Comparison of ENCODE assay signal across 11 cellular contexts in the genomic region with DNA sequence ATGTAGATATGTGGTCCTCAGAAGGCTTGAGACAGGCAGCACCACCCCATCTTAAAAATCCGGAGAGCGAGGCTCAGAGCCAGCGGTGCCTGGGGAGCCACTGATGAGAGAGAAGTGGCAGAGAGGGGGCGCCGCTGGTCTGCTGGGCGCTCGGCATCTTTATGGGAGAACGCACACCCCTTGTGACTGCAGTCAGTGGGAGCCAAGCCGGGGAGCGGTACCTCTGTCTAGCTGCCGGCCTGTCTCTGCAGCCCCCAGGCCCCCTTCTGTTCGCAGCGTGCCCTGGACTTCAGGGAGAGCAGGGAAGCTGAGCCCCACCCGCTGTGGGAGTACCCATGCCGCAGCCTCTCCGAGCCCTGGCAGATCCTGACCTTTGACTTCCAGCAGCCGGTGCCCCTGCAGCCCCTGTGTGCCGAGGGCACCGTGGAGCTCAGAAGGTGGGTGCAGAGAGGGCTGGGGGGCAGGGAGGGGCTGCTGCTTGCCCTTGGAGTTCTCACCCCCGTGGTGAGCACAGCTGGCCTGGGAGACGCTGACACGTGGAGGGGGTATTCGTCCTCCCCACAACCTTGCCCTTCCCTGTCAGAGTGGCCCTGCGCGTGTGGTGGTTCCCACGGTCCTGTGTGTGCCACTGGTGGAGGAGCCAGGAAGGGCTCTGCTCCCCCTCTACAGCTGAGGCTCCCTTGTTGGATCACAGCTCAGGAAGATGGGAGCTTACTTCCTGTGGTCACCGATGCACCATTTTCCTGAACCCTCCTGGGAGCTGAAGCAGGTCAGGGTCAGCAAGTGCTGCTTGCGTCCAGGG. TPM values are rescaled to one million over a fixed set of nuclear protein-coding genes. Genes with fewer than 3 reads are reported as not detected.
A peak's percentile ranks its signal among the peaks of the same experiment; 100 is the strongest.
DNase-seq lines count a peak whose midpoint lies in the region; ATAC-seq and FAIRE-seq lines count a peak whose summit lies in the region.
"Had no signal": no experiment of that assay in that cellular context is flagged by ENCODE, and none has a peak within 500 bp of the region (broad histone marks: within the 10 kb centered on the region; RNA-seq: fewer than 3 reads in every experiment).

No MANE protein-coding gene starts in this region.

- peaks cover 28% of the 10 kb centered on the region for H3K4me1 ChIP-seq in CD8-positive, alpha-beta memory T cell (ENCODE audit: insufficient read depth, low read length)

- peak overlapping the region; percentile 49 for H3K4me3 ChIP-seq in CD8-positive, alpha-beta memory T cell (ENCODE audit: low read length)

- H3K4me1 Mint-ChIP-seq in CD8-positive, alpha-beta memory T cell, result peaks cover 29 to 43% (median 31%) of the 10 kb centered on the region in 3 donors

- POLR2A ChIA-PET in CD8-positive, alpha-beta memory T cell (lab: Charles Lee), result interaction anchor here (0.9 to 1.0 kb wide), 2 partner anchors 45 to 63 kb away, joined by 3 read pairs; partner anchors contain the start of genes PRMT7 and SLC7A6OS

- peak; percentile 51 for FAIRE-seq in GM19239 (lab: Jason Lieb, UNC)
- FAIRE-seq: endometrium, islet of Langerhans had no signal

- peaks cover 14% of the 10 kb centered on the region for H3K36me3 ChIP-seq in CD8-positive, alpha-beta memory T cell (ENCODE audit: insufficient read depth, low read length)

- CTCF ChIA-PET in CD8-positive, alpha-beta memory T cell (lab: Charles Lee), result interaction anchor here (0.9 to 2.2 kb wide), 8 partner anchors 8 to 165 kb away, joined by 3 to 10 read pairs (median 4); partner anchors contain the start of gene SLC7A6

- peaks cover 0 to 67% (median 8%) of the 10 kb centered on the region in 3 donors for H3K36me3 Mint-ChIP-seq in CD8-positive, alpha-beta memory T cell

- ATAC-seq in HG02885 (IDR thresholded peaks at IDR 0.05; ENCODE audit: poor library complexity, unreplicated experiment) (no peak), GM21723 (IDR thresholded peaks at IDR 0.05; ENCODE audit: unreplicated experiment) (no peak)

- peak overlapping the region in 4 of 7 donors; percentile 44 to 80 (median 76) for H3K4me3 Mint-ChIP-seq in CD8-positive, alpha-beta memory T cell

- H3K9me3 Mint-ChIP-seq in CD8-positive, alpha-beta memory T cell, result no peaks in the 10 kb centered on the region

- peak overlapping the region in 2 of 8 donors; percentile 17 to 38 for H3K27ac Mint-ChIP-seq in CD8-positive, alpha-beta memory T cell

- intact Hi-C loops in head of caudate nucleus (cut with DNase I), result no loop called here

- DNase-seq in CD8-positive, alpha-beta memory T cell, result no peak
- DNase-seq in GM19239 (ENCODE audit: insufficient read length, low spot score), result no peak
- peak; percentile 77 for DNase-seq in MV-4-11 (lab: John Stamatoyannopoulos, UW)
- peak in 28 of 42 donors; percentile 27 to 83 (median 66) for DNase-seq in head of caudate nucleus
- DNase-seq in AML-193 (lab: John Stamatoyannopoulos, UW), result no peak
- no peak for DNase-seq in NCI-H526 (lab: John Stamatoyannopoulos, UW)
- DNase-seq: EL had no signal

- H3K27ac ChIP-seq in CD8-positive, alpha-beta memory T cell (ENCODE audit: low read depth, low read length), result no peak overlapping the region

- H3K27me3 Mint-ChIP-seq in CD8-positive, alpha-beta memory T cell, result no peaks in the 10 kb centered on the region

- H3K9me3 ChIP-seq in CD8-positive, alpha-beta memory T cell (ENCODE audit: low read length), result no peaks in the 10 kb centered on the region

- no peaks in the 10 kb centered on the region for H3K27me3 ChIP-seq in CD8-positive, alpha-beta memory T cell (ENCODE audit: insufficient read depth, low read length, poor library complexity, severe bottlenecking)

RNA-seq across cellular contexts. Expression of gene PRMT7, which starts 44.8 kb away (rescaled TPM):
- 10 to 100 TPM; 61.1 to 67.5 TPM for total RNA-seq in CD8-positive, alpha-beta memory T cell
- polyA plus RNA-seq in CD8-positive, alpha-beta memory T cell, result 41.8 TPM

RNA-seq across cellular contexts. Expression of gene SLC7A6OS, which starts 44.9 kb away (rescaled TPM):
- total RNA-seq in CD8-positive, alpha-beta memory T cell, result 10 to 100 TPM; 21.8 to 25.5 TPM
- 28.2 TPM for polyA plus RNA-seq in CD8-positive, alpha-beta memory T cell

Comparison
In these comparisons a context has a peak if more than half of its experiments do, and no peak if none do; other contexts are left out.
1. DNase-seq: peak in MV-4-11 (single experiment) and head of caudate nucleus (28 of 42); none in CD8-positive, alpha-beta memory T cell (0 of 5), GM19239 (single experiment), AML-193 (0 of 2) and NCI-H526 (0 of 2).